ENCODE assay signal across 24 cellular contexts in genomic region chr5:149260761-149261160, GRCh38. TPM values are rescaled to one million over a fixed set of nuclear protein-coding genes. Genes with fewer than 3 reads are reported as not detected.
"Had no signal": no experiment of that assay in that cellular context is flagged by ENCODE, and none has a peak within 500 bp of the region (broad histone marks: within the 10 kb centered on the region; RNA-seq: fewer than 3 reads in every experiment).

No MANE protein-coding gene starts in this region.

- H3K4me1 ChIP-seq: pancreas, stomach, suprapubic skin, transverse colon, uterus had no signal

- DNase-seq: activated CD4-positive, alpha-beta memory T cell treated with anti-CD3 and anti-CD28 coated beads, Interleukin-2, amount 10 ng/mL, durations not matched to agents 7 days and 5 days; activated CD4-positive, alpha-beta T cell treated with anti-CD3 and anti-CD28 coated beads, Interleukin-2, amount 10 ng/mL, durations not matched to agents 24 days and 14 days; activated CD8-positive, alpha-beta memory T cell treated with anti-CD3 and anti-CD28 coated beads, Interleukin-2, amount 10 ng/mL, durations not matched to agents 7 days and 5 days; activated effector memory CD4-positive, alpha-beta T cell treated with anti-CD3 and anti-CD28 coated beads, Interleukin-2, amount 50 U/mL, for 16 hours; activated naive CD4-positive, alpha-beta T cell treated with anti-CD3 and anti-CD28 coated beads, Interleukin-2, amount 10 ng/mL, durations not matched to agents 7 days and 5 days; activated T-cell treated with anti-CD3 and anti-CD28 coated beads for 4 hours; amygdala; caudate nucleus; dermis blood vessel endothelial cell; effector CD8-positive, alpha-beta T cell; head of caudate nucleus; hypothalamus; mesenchymal stem cell; mucosa of descending colon; nephron progenitor cell; pancreas; right lobe of liver; stimulated activated CD4-positive, alpha-beta T cell treated with anti-CD3 and anti-CD28 coated beads, Interleukin-2, amount 100 ng/mL, for 24 hours; stomach; transverse colon; uterus had no signal

- H3K36me3 ChIP-seq: pancreas, stomach, suprapubic skin, transverse colon, uterus had no signal

- H3K27ac ChIP-seq: pancreas, right lobe of liver, skin epidermis, stomach, suprapubic skin, transverse colon, uterus had no signal

- H3K4me3 ChIP-seq: mucosa of descending colon, pancreas, right lobe of liver, skin epidermis, stomach, suprapubic skin, transverse colon, uterus had no signal

- H3K27me3 ChIP-seq: pancreas, right lobe of liver, transverse colon, uterus had no signal

- H3K9me3 ChIP-seq: mucosa of descending colon, pancreas, right lobe of liver, stomach, suprapubic skin, transverse colon, uterus had no signal

RNA-seq across cellular contexts. Expression of gene AFAP1L1, which starts 10.9 kb away (rescaled TPM):
- total RNA-seq: activated CD4-positive, alpha-beta memory T cell treated with anti-CD3 and anti-CD28 coated beads, Interleukin-2, amount 10 ng/mL, durations not matched to agents 7 days and 5 days; activated CD4-positive, alpha-beta T cell treated with anti-CD3 and anti-CD28 coated beads, Interleukin-2, amount 10 ng/mL, durations not matched to agents 24 days and 14 days; activated CD8-positive, alpha-beta memory T cell treated with anti-CD3 and anti-CD28 coated beads, Interleukin-2, amount 10 ng/mL, durations not matched to agents 7 days and 5 days; T-helper 2 cell treated with Interferon-gamma antibody and Interleukin-4, amounts not matched to agents 100 ng/mL and 5 ng/mL, for 36 hours had no signal
